14 cellular contexts compared by ENCODE assay signal in the genomic region with DNA sequence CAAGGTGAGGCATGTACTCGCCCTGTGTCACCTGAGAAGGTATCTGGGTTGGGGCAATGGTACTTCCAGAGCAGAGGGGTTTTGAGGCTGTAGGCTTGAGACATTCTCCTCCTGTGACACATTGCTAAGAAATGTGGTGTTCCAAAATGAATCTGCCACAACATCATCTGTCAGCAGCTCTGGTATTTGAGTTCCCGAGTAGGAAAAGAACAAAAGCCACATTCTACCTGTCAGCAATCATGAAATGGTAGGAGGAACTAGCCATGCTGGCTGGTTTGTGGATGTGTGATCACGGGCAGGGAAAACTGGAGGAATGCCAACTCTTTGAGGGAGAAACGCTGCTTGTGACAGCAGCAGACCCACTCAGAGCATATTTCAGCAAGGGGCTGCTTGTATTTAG.
DNase-seq lines count a peak whose midpoint lies in the region; ATAC-seq and TF ChIP-seq lines count a peak whose summit lies in the region.
"Had no signal": no experiment of that assay in that cellular context is flagged by ENCODE, and none has a peak within 500 bp of the region (broad histone marks: within the 10 kb centered on the region; RNA-seq: fewer than 3 reads in every experiment).

No MANE protein-coding gene starts in this region.

- TF ChIP-seq CTCF in RWPE2 (IDR thresholded peaks at IDR 0.05; ENCODE audit: poor library complexity, severe bottlenecking): no peak
- no peak for TF ChIP-seq CTCF in smooth muscle cell (IDR thresholded peaks at IDR 0.05; ENCODE audit: borderline replicate concordance, insufficient read depth, poor library complexity, severe bottlenecking)

- DNase-seq in NCI-H446 (lab: John Stamatoyannopoulos, UW) (peak; percentile 6 to 40), NCI-H446 treated with DMSO at 0.1 percent for 48 hours (lab: John Stamatoyannopoulos, UW) (no peak), RWPE2 (ENCODE audit: low spot score) (peak; percentile 71), fibroblast of peridontal ligament (ENCODE audit: extremely low read depth) (peak; percentile 47), smooth muscle cell (lab: John Stamatoyannopoulos, UW; ENCODE audit: unreplicated experiment) (no peak), activated gamma-delta T cell treated with Interleukin-2 at 50 U/mL for 16 hours (no peak)
- DNase-seq in activated CD4-positive, alpha-beta T cell treated with anti-CD3 and anti-CD28 coated beads for 48 hours: no peak
- DNase-seq: activated T-cell treated with anti-CD3 and anti-CD28 coated beads, Interleukin-2, amount 50 U/mL, for 72 hours; effector CD8-positive, alpha-beta T cell; left colon; NCI-H1436; small intestine; stimulated activated naive CD8-positive, alpha-beta T cell treated with anti-CD3 and anti-CD28 coated beads, Interleukin-15, Interleukin-2, amounts not matched to agents 100 U/mL and 50 U/mL, for 24 hours had no signal

- no peak overlapping the region for H3K9ac ChIP-seq in smooth muscle cell (ENCODE audit: low read depth)

- no peaks in the 10 kb centered on the region for H3F3A ChIP-seq in smooth muscle cell (ENCODE audit: low read depth)

- peak overlapping the region; percentile 89 for H3K27ac ChIP-seq in RWPE2 (ENCODE audit: poor library complexity, severe bottlenecking)
- H3K27ac ChIP-seq in smooth muscle cell (ENCODE audit: low read depth): peak overlapping the region; percentile 42

- H3K36me3 ChIP-seq in RWPE2 (ENCODE audit: low read depth) (no peaks in the 10 kb centered on the region), smooth muscle cell (ENCODE audit: low read depth) (no peaks in the 10 kb centered on the region)

- H3K4me1 ChIP-seq in RWPE2 (ENCODE audit: insufficient read depth, poor library complexity, severe bottlenecking) (peaks cover 22% of the 10 kb centered on the region), smooth muscle cell (ENCODE audit: low read depth) (peaks cover under 1% of the 10 kb centered on the region)

- no peak overlapping the region for H3K4me2 ChIP-seq in smooth muscle cell

- ATAC-seq in RWPE2 (ENCODE audit: low read depth): peak; percentile 98
- no peak for ATAC-seq in GM19395 (IDR thresholded peaks at IDR 0.05; ENCODE audit: unreplicated experiment)
- ATAC-seq: activated T-cell treated with anti-CD3 and anti-CD28 coated beads, Interleukin-2, amount 50 U/mL, for 72 hours; left colon; stimulated activated naive CD8-positive, alpha-beta T cell treated with anti-CD3 and anti-CD28 coated beads, Interleukin-15, Interleukin-2, amounts not matched to agents 100 U/mL and 50 U/mL, for 24 hours had no signal

- 23% methylated on average over 4 of the region's 4 CpGs for WGBS in smooth muscle cell (ENCODE audit: low lambda C conversion rate)

- no peak overlapping the region for H2AFZ ChIP-seq in smooth muscle cell (ENCODE audit: low read depth)

- no peaks in the 10 kb centered on the region for H3K27me3 ChIP-seq in RWPE2 (ENCODE audit: insufficient read depth, poor library complexity, severe bottlenecking)
- no peaks in the 10 kb centered on the region for H3K27me3 ChIP-seq in smooth muscle cell (ENCODE audit: low read depth)

- H4K20me1 ChIP-seq in smooth muscle cell (ENCODE audit: low read depth): no peaks in the 10 kb centered on the region

- no peaks in the 10 kb centered on the region for H3K79me2 ChIP-seq in smooth muscle cell (ENCODE audit: low read depth)

- H3K9me3 ChIP-seq in RWPE2 (ENCODE audit: severe bottlenecking): no peaks in the 10 kb centered on the region
- H3K9me3 ChIP-seq in smooth muscle cell (replicated peaks; ENCODE audit: low read depth): no peaks in the 10 kb centered on the region

- H3K4me3 ChIP-seq in RWPE2 (ENCODE audit: severe bottlenecking): no peak overlapping the region
- no peak overlapping the region for H3K4me3 ChIP-seq in smooth muscle cell

Comparison
In these comparisons a context has a peak if more than half of its experiments do, and no peak if none do; other contexts are left out.
1. DNase-seq: peak in NCI-H446 (2 of 2), RWPE2 (single experiment) and fibroblast of peridontal ligament (single experiment); none in NCI-H446 treated with DMSO at 0.1 percent for 48 hours (single experiment), smooth muscle cell (single experiment), activated CD4-positive, alpha-beta T cell treated with anti-CD3 and anti-CD28 coated beads for 48 hours (single experiment) and activated gamma-delta T cell treated with Interleukin-2 at 50 U/mL for 16 hours (single experiment).